8 cellular contexts compared by ENCODE assay signal in the genomic region with DNA sequence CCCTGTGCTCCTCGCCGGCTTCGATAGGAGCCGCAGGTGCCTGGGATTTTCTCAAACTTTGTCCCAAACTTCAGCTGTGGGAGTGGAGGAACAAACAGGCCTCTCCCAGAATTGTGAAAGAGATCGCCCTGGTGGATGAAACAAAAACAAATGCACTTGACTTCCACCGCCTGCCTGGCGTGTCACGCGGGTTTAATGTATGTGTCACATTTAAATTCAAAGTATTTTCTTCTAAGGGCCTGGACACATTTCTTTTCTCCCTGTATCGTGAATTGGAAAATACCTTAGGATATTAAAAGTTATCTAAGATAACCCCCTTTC. TPM values are rescaled to one million over a fixed set of nuclear protein-coding genes. Genes with fewer than 3 reads are reported as not detected.
DNase-seq lines count a peak whose midpoint lies in the region; ATAC-seq and TF ChIP-seq lines count a peak whose summit lies in the region.

No MANE protein-coding gene starts in this region.

- DNase-seq in COLO668 (lab: John Stamatoyannopoulos, UW; ENCODE audit: unreplicated experiment) (peak; percentile 71), GM19238 (ENCODE audit: insufficient read length, low spot score) (peak; percentile 6), RWPE1 (ENCODE audit: low spot score) (peak; percentile 64), choroid plexus epithelial cell (ENCODE audit: low read depth) (peak; percentile 73), lung (ENCODE audit: low spot score) (no peak), KBM-7 (no peak)

- H3K36me3 ChIP-seq in lung (ENCODE audit: control insufficient read depth in 2 of 2, insufficient read depth in 2 of 2, low read length in 2 of 2) (no peaks in the 10 kb centered on the region), thymus (ENCODE audit: control insufficient read depth, insufficient read depth) (no peaks in the 10 kb centered on the region)

- in situ Hi-C loops in KBM-7 (cut with MboI; ENCODE audit: low pct_unique_long_range_greater_than_20kb, low sequenced_read_pairs) = no loop called here

- H3K4me3 ChIP-seq in choroid plexus epithelial cell (ENCODE audit: low read depth, low read length) (peak overlapping the region; percentile 78), lung (peak overlapping the region; percentile 63), thymus (ENCODE audit: low read length) (peak overlapping the region; percentile 89)

- ATAC-seq in HG03196 (IDR thresholded peaks at IDR 0.05; ENCODE audit: unreplicated experiment) (peak; percentile 12), lung (ENCODE audit: insufficient read depth, low FRiP score) (peak; percentile 16)

- peak overlapping the region; percentile 100 for H3K27ac ChIP-seq in RWPE1
- peak overlapping the region; percentile 85 to 96 for H3K27ac ChIP-seq in lung (ENCODE audit: low read depth in 1 of 2, low read length in 1 of 2)
- H3K27ac ChIP-seq in thymus (ENCODE audit: low read depth) = peak overlapping the region; percentile 96

- CTCF ChIA-PET in RWPE1 (lab: Yijun Ruan, JAX) = interaction anchor here (1.0 to 1.1 kb wide), 2 partner anchors 21 to 67 kb away, joined by 4 to 5 read pairs; no protein-coding TSS in a partner anchor

- POLR2A ChIA-PET in RWPE1 (lab: Yijun Ruan, JAX; ENCODE audit: low non-redundant PET) = interaction anchor here (0.8 to 0.9 kb wide), 3 partner anchors 10 to 20 kb away, joined by 3 to 6 read pairs (median 4); no protein-coding TSS in a partner anchor

- WGBS in lung, 2 donors = 1 to 2% methylated on average over 10 of the region's 10 CpGs
- WGBS in thymus = 1% methylated on average over 10 of the region's 10 CpGs

- H3K27me3 ChIP-seq in lung (ENCODE audit: control insufficient read depth, insufficient read depth) (no peaks in the 10 kb centered on the region), thymus (ENCODE audit: control insufficient read depth, insufficient read depth) (no peaks in the 10 kb centered on the region)

- H3K9me3 ChIP-seq in lung (ENCODE audit: control insufficient read depth in 2 of 2, insufficient read depth in 1 of 2, low read length in 1 of 2) (no peaks in the 10 kb centered on the region), thymus (ENCODE audit: control insufficient read depth) (no peaks in the 10 kb centered on the region)

- H3K4me1 ChIP-seq in lung (ENCODE audit: control insufficient read depth in 2 of 2, insufficient read depth in 2 of 2, low read length in 2 of 2) = peaks cover 0 to 14% of the 10 kb centered on the region in 2 donors
- H3K4me1 ChIP-seq in thymus (ENCODE audit: control insufficient read depth, insufficient read depth, low read length) = peaks cover 4% of the 10 kb centered on the region

- TF ChIP-seq CTCF in RWPE1 (conservative IDR thresholded peaks at IDR 0.05; ENCODE audit: low read depth) (no peak; the same call in 1 of the 2 replicates), choroid plexus epithelial cell (conservative IDR thresholded peaks at IDR 0.05; ENCODE audit: low read depth, low read length) (peak; percentile 32), lung (IDR thresholded peaks at IDR 0.05; ENCODE audit: control extremely low read depth, extremely low read depth) (no peak)

RNA-seq across cellular contexts. Expression of a gene that starts 0.7 kb away (rescaled TPM):
- 10 to 100 TPM; 28.3 to 52.7 TPM for total RNA-seq in lung
- polyA plus RNA-seq in lung (10 to 100 TPM; 11.8 to 16.0 TPM), thymus (17.8 TPM)

Comparison
In these comparisons a context has a peak if more than half of its experiments do, and no peak if none do; other contexts are left out.
1. DNase-seq: peak in COLO668 (single experiment), GM19238 (single experiment), RWPE1 (single experiment) and choroid plexus epithelial cell (single experiment); none in lung (single experiment) and KBM-7 (single experiment).
2. Peak in every context shown above with its lines, with median percentiles within 50 percentile points of each other: H3K27ac ChIP-seq and H3K4me3 ChIP-seq.